ENCODE assay signal across 15 cellular contexts in genomic region chr9:105401651-105402050, GRCh38. TPM values are rescaled to one million over a fixed set of nuclear protein-coding genes. Genes with fewer than 3 reads are reported as not detected.
DNase-seq lines count a peak whose midpoint lies in the region; FAIRE-seq and TF ChIP-seq lines count a peak whose summit lies in the region.
"Had no signal": no experiment of that assay in that cellular context is flagged by ENCODE, and none has a peak within 500 bp of the region (broad histone marks: within the 10 kb centered on the region; RNA-seq: fewer than 3 reads in every experiment).

No MANE protein-coding gene starts in this region.

- TF ChIP-seq EP300 in H1 (IDR thresholded peaks at IDR 0.05; ENCODE audit: borderline replicate concordance in 1 of 2, low read depth in 2 of 2, low read length in 2 of 2), result no peak

- peaks cover 5% of the 10 kb centered on the region for H3K36me3 Mint-ChIP-seq in nephron progenitor cell (ENCODE audit: low read depth)
- H3K36me3 Mint-ChIP-seq in endothelial cell (ENCODE audit: low read depth, unreplicated experiment), result no peaks in the 10 kb centered on the region

- TF ChIP-seq RAD21 in H1 (IDR thresholded peaks at IDR 0.05 in 1 of 2, conservative IDR thresholded peaks at IDR 0.05 in 1 of 2; ENCODE audit: low read depth in 2 of 2, low read length in 2 of 2), result peak in 1 of 2 experiments; percentile 28; a peak in 1 of 4 replicates

- no peaks in the 10 kb centered on the region for H3K79me2 ChIP-seq in H1 (ENCODE audit: control insufficient read depth in 1 of 2, insufficient read depth in 2 of 2, low read length in 2 of 2)

- H3K4me2 ChIP-seq in H1 (ENCODE audit: insufficient read depth in 1 of 2, low read depth in 2 of 2, low read length in 2 of 2), result no peak overlapping the region; a peak in 1 of 4 replicates

- FAIRE-seq in H1 (lab: Jason Lieb, UNC), result no peak
- FAIRE-seq: colon had no signal

- no peak overlapping the region for H2AFZ ChIP-seq in H1 (ENCODE audit: low read length)

- intact Hi-C loops in colonic mucosa (cut with DNase I), result no loop called here

- H3K9me3 Mint-ChIP-seq in nephron progenitor cell (peaks cover 8% of the 10 kb centered on the region), endothelial cell (ENCODE audit: unreplicated experiment) (no peaks in the 10 kb centered on the region)
- H3K9me3 Mint-ChIP-seq: activated CD4-positive, alpha-beta T cell treated with anti-CD3 and anti-CD28 coated beads, Interleukin-2, amount 10 ng/mL, durations not matched to agents 24 days and 14 days had no signal

- H3K4me3 Mint-ChIP-seq in nephron progenitor cell (no peak overlapping the region), endothelial cell (ENCODE audit: unreplicated experiment) (no peak overlapping the region)
- H3K4me3 Mint-ChIP-seq: activated CD4-positive, alpha-beta T cell treated with anti-CD3 and anti-CD28 coated beads, Interleukin-2, amount 10 ng/mL, durations not matched to agents 24 days and 14 days; mesothelial cell of epicardium had no signal

- 0 out of 2 replicates have a peak overlapping the region, but pooled peaks have one; percentile 32 for H2AK5ac ChIP-seq in H1 (ENCODE audit: low read depth, low read length)

- H3K9me3 ChIP-seq in H1 (ENCODE audit: insufficient read depth in 2 of 2, low read depth in 1 of 2, low read length in 1 of 2), result no peaks in the 10 kb centered on the region
- H3K9me3 ChIP-seq in colonic mucosa, result no peaks in the 10 kb centered on the region
- H3K9me3 ChIP-seq: sigmoid colon had no signal

- H3K27ac ChIP-seq in H1 (ENCODE audit: low read depth, low read length), result 0 out of 2 replicates have a peak overlapping the region, but pooled peaks have one; percentile 9
- H3K27ac ChIP-seq in colonic mucosa, result no peak overlapping the region
- H3K27ac ChIP-seq: sigmoid colon had no signal

- H3K4ac ChIP-seq in H1 (replicated peaks; ENCODE audit: insufficient read length, low read depth, low read length), result no peak overlapping the region

- 62% methylated on average over 3 of the region's 3 CpGs; no CpG with 5 or more reads in 1 of the 2 experiments for WGBS in H1 (ENCODE audit: extremely low coverage in 1 of 2, insufficient coverage in 1 of 2, insufficient read length in 1 of 2, insufficient replicate concordance in 2 of 2, low coverage in 1 of 2, low lambda C conversion rate in 2 of 2, missing lambda C conversion rate in 1 of 2), 2 experiments

- no peak overlapping the region for H2BK15ac ChIP-seq in H1 (ENCODE audit: low read length)

- peak in 1 of 3 experiments; percentile 5; a peak in 1 of 4 replicates for TF ChIP-seq CTCF in H1 (IDR thresholded peaks at IDR 0.05; ENCODE audit: control extremely low read depth in 1 of 3, insufficient read depth in 1 of 3, low read depth in 1 of 3, low read length in 3 of 3)
- TF ChIP-seq CTCF in nephron progenitor cell (IDR thresholded peaks at IDR 0.05), result no peak
- TF ChIP-seq CTCF in colonic mucosa (IDR thresholded peaks at IDR 0.05), result no peak
- no peak for TF ChIP-seq CTCF in endothelial cell (IDR thresholded peaks at IDR 0.05; ENCODE audit: unreplicated experiment)

- no peaks in the 10 kb centered on the region; the same call in none of the 2 replicates for H3K23me2 ChIP-seq in H1 (ENCODE audit: low read depth, low read length)

- POLR2A ChIA-PET in H1 (lab: Charles Lee; ENCODE audit: partially characterized antibody), result interaction anchor here (1.1 kb wide), 1 partner anchor 8 kb away, joined by 3 read pairs; no protein-coding TSS in a partner anchor

- DNase-seq in ELR (ENCODE audit: low read depth), result peak; percentile 39
- DNase-seq in NCI-H82 (lab: John Stamatoyannopoulos, UW), result peak; percentile 98
- no peak for DNase-seq in H1 (ENCODE audit: low read depth in 1 of 2, low spot score in 2 of 2)
- no peak for DNase-seq in nephron progenitor cell
- no peak for DNase-seq in GM19238 (ENCODE audit: insufficient read length, low spot score)
- no peak for DNase-seq in colonic mucosa
- DNase-seq in endothelial cell (ENCODE audit: low spot score), result no peak
- DNase-seq: activated CD4-positive, alpha-beta T cell treated with anti-CD3 and anti-CD28 coated beads, Interleukin-2, amount 10 ng/mL, durations not matched to agents 24 days and 14 days; activated effector memory CD4-positive, alpha-beta T cell treated with anti-CD3 and anti-CD28 coated beads, Interleukin-2, amount 50 U/mL, for 16 hours; head of caudate nucleus; NCI-H1930; SIG-M5; sigmoid colon had no signal

- H3K4me1 ChIP-seq in H1 (replicated peaks in 1 of 4; ENCODE audit: control insufficient read depth in 3 of 4, insufficient read depth in 4 of 4, low read length in 3 of 4), result peaks cover 7 to 33% (median 27%) of the 10 kb centered on the region in 4 experiments; a peak in 6 of 7 replicates
- no peaks in the 10 kb centered on the region for H3K4me1 ChIP-seq in colonic mucosa
- H3K4me1 ChIP-seq: sigmoid colon had no signal

- H3K9ac ChIP-seq in H1 (replicated peaks in 1 of 4; ENCODE audit: extremely low read depth in 1 of 4, low read depth in 3 of 4, low read length in 3 of 4), result no peak overlapping the region
- no peak overlapping the region for H3K9ac ChIP-seq in colonic mucosa (ENCODE audit: low read depth in 2 of 2, low read length in 2 of 2)

- H4K91ac ChIP-seq in H1 (replicated peaks; ENCODE audit: insufficient read length, low read length), result no peak overlapping the region

- no peak overlapping the region for H4K8ac ChIP-seq in H1 (ENCODE audit: extremely low read depth, insufficient read depth, low read length)

- H3K27ac Mint-ChIP-seq in nephron progenitor cell, result peak overlapping the region; percentile 31
- H3K27ac Mint-ChIP-seq in endothelial cell (ENCODE audit: unreplicated experiment), result no peak overlapping the region
- H3K27ac Mint-ChIP-seq: activated CD4-positive, alpha-beta T cell treated with anti-CD3 and anti-CD28 coated beads, Interleukin-2, amount 10 ng/mL, durations not matched to agents 24 days and 14 days; mesothelial cell of epicardium had no signal

- H4K20me1 ChIP-seq in H1 (replicated peaks in 1 of 2; ENCODE audit: control insufficient read depth in 1 of 2, insufficient read depth in 2 of 2, low read length in 2 of 2), result no peaks in the 10 kb centered on the region

- H3K18ac ChIP-seq in H1 (ENCODE audit: extremely low read depth, low read length), result peak overlapping the region; percentile 39; the same call in 1 of the 2 replicates

- no peaks in the 10 kb centered on the region for H3K36me3 ChIP-seq in H1 (ENCODE audit: control insufficient read depth in 2 of 4, insufficient read depth in 4 of 4, low read length in 3 of 4)
- H3K36me3 ChIP-seq in colonic mucosa, result no peaks in the 10 kb centered on the region
- H3K36me3 ChIP-seq: sigmoid colon had no signal

- no peaks in the 10 kb centered on the region for H3K79me1 ChIP-seq in H1 (ENCODE audit: low read depth, low read length)

- H2BK5ac ChIP-seq in H1 (ENCODE audit: low read depth, low read length), result peak overlapping the region; percentile 45; the same call in 1 of the 2 replicates

- H3K4me1 Mint-ChIP-seq in nephron progenitor cell, result peaks cover 38% of the 10 kb centered on the region
- H3K4me1 Mint-ChIP-seq in endothelial cell (ENCODE audit: unreplicated experiment), result peaks cover 26% of the 10 kb centered on the region

- peak overlapping the region; percentile 3; the same call in 1 of the 2 replicates for H2BK12ac ChIP-seq in H1 (ENCODE audit: low read depth, low read length)

- no peaks in the 10 kb centered on the region for H3K27me3 ChIP-seq in H1 (replicated peaks in 1 of 4; ENCODE audit: control insufficient read depth in 3 of 4, extremely low read depth in 1 of 4, insufficient read depth in 3 of 4, low read length in 3 of 4)
- H3K27me3 ChIP-seq in colonic mucosa, result no peaks in the 10 kb centered on the region
- H3K27me3 ChIP-seq: sigmoid colon had no signal

- no peak overlapping the region for H3K56ac ChIP-seq in H1 (replicated peaks; ENCODE audit: insufficient read length, low read depth, low read length)

- no peak for TF ChIP-seq POLR2A in H1 (IDR thresholded peaks at IDR 0.05; ENCODE audit: control extremely low read depth in 1 of 2, low read depth in 2 of 2, low read length in 2 of 2)

- 0 out of 2 replicates have a peak overlapping the region, but pooled peaks have one; percentile 32 for H2BK20ac ChIP-seq in H1 (ENCODE audit: low read length)

- H2BK120ac ChIP-seq in H1 (replicated peaks; ENCODE audit: low read depth, low read length), result no peak overlapping the region

- CTCF ChIA-PET in H1 (lab: Charles Lee; ENCODE audit: partially characterized antibody), result interaction anchor here (0.8 to 4.2 kb wide), 3 partner anchors 11 to 31 kb away, joined by 4 to 18 read pairs (median 9); no protein-coding TSS in a partner anchor

- peak overlapping the region; percentile 1 for H4K5ac ChIP-seq in H1 (ENCODE audit: insufficient read length, low read depth, low read length)

- H3K27me3 Mint-ChIP-seq in nephron progenitor cell (ENCODE audit: low read depth, poor library complexity), result no peaks in the 10 kb centered on the region
- peaks cover 3% of the 10 kb centered on the region for H3K27me3 Mint-ChIP-seq in endothelial cell (ENCODE audit: unreplicated experiment)

- no peak overlapping the region for H3K4me3 ChIP-seq in H1 (ENCODE audit: extremely low read depth in 1 of 4, insufficient read depth in 2 of 4, low read depth in 3 of 4, low read length in 4 of 4)
- no peak overlapping the region for H3K4me3 ChIP-seq in colonic mucosa
- H3K4me3 ChIP-seq: sigmoid colon had no signal

- no peak overlapping the region for H3K23ac ChIP-seq in H1 (ENCODE audit: insufficient read length)

- H3K14ac ChIP-seq in H1 (ENCODE audit: insufficient read length), result no peak overlapping the region

RNA-seq across cellular contexts. Expression of gene FSD1L, which starts 46.2 kb away (rescaled TPM):
- total RNA-seq in H1 (2021; fragmentation: NEBNext Ultra II Directional; extraction: Animal tissue kit (Norgen Biotek cat#: 25700)), result 4.8 and 6.2 TPM in 2 replicates
- polyA plus RNA-seq in H1 (2011; rRNA removed), result 0.46 and 0.91 TPM in 2 replicates
- 1.1 TPM for polyA plus RNA-seq in H1 (2011; cell fraction: cytosol; rRNA removed)
- polyA plus RNA-seq in H1 (2011; cell fraction: nucleus; rRNA removed), result 1.5 TPM
- polyA plus RNA-seq in H1 (2012, experiment 1 of 2), result 1.7 to 4.0 TPM (median 2.2 TPM) in 4 replicates
- polyA plus RNA-seq in H1 (2012, experiment 2 of 2), result 0.30 TPM
- polyA plus RNA-seq in H1 (2013, experiment 1 of 2), result 2.2 TPM
- polyA plus RNA-seq in H1 (2013, experiment 2 of 2), result 1.8 TPM
- polyA minus RNA-seq in H1 (2011; rRNA and poly(A)+ RNA removed), result 3.8 and 4.1 TPM in 2 replicates
- 4.4 TPM for polyA minus RNA-seq in H1 (2011; cell fraction: cytosol; rRNA and poly(A)+ RNA removed)
- polyA minus RNA-seq in H1 (2011; cell fraction: nucleus; rRNA and poly(A)+ RNA removed), result 21.8 TPM
- 1 to 10 TPM; 4.3 to 6.0 TPM for total RNA-seq in colonic mucosa
- total RNA-seq in endothelial cell (ENCODE audit: unreplicated experiment), result 5.6 TPM

Comparison
In these comparisons a context has a peak if more than half of its experiments do, and no peak if none do; other contexts are left out.
1. DNase-seq: peak in ELR (single experiment) and NCI-H82 (single experiment); none in H1 (0 of 2), nephron progenitor cell (single experiment), GM19238 (single experiment), colonic mucosa (single experiment) and endothelial cell (single experiment).